In genomic region chr2:24072259-24072658, GRCh38 we compare ENCODE assay signal across 27 cellular contexts. TPM values are rescaled to one million over a fixed set of nuclear protein-coding genes. Genes with fewer than 3 reads are reported as not detected.
"Had no signal": no experiment of that assay in that cellular context is flagged by ENCODE, and none has a peak within 500 bp of the region (broad histone marks: within the 10 kb centered on the region; RNA-seq: fewer than 3 reads in every experiment).

No MANE protein-coding gene starts in this region.

- H3K4me3 Mint-ChIP-seq: effector memory CD8-positive, alpha-beta T cell; naive thymus-derived CD8-positive, alpha-beta T cell; neural progenitor cell had no signal

- H3K27ac ChIP-seq: esophagus squamous epithelium, heart right ventricle, left lung, lower lobe of right lung, neural progenitor cell, parathyroid adenoma, thoracic aorta, tibial nerve, upper lobe of left lung had no signal

- H3K27me3 ChIP-seq: esophagus squamous epithelium, heart right ventricle, left lung, neural progenitor cell, tibial nerve, upper lobe of left lung had no signal

- H3K9me3 ChIP-seq: esophagus squamous epithelium, heart right ventricle, left lung, lower lobe of right lung, thoracic aorta, tibial nerve, upper lobe of left lung had no signal

- ATAC-seq: effector memory CD8-positive, alpha-beta T cell; heart right ventricle; left cardiac atrium; left lung; lower lobe of right lung; naive thymus-derived CD8-positive, alpha-beta T cell; sciatic nerve had no signal

- H3K27me3 Mint-ChIP-seq: effector memory CD8-positive, alpha-beta T cell; naive thymus-derived CD8-positive, alpha-beta T cell; progenitor cell of endocrine pancreas had no signal

- DNase-seq: cortex of kidney; effector memory CD8-positive, alpha-beta T cell; erythroblast; esophagus squamous epithelium; foreskin melanocyte; glutamatergic neuron; heart right ventricle; hippocampal formation; left cardiac atrium; left lung; lower lobe of right lung; naive thymus-derived CD8-positive, alpha-beta T cell; stimulated activated CD4-positive, alpha-beta T cell treated with anti-CD3 and anti-CD28 coated beads, Interleukin-12 subunit alpha, Interleukin-12 subunit beta, amount 100 ng/mL, for 4 hours; stimulated activated CD4-positive, alpha-beta T cell treated with anti-CD3 and anti-CD28 coated beads, Interleukin-1b, Interleukin-23, amount 100 ng/mL, for 48 hours; stimulated activated CD4-positive, alpha-beta T cell treated with anti-CD3 and anti-CD28 coated beads, Interleukin-4, amount 100 ng/mL, for 1 hour; stimulated activated CD8-positive, alpha-beta memory T cell treated with anti-CD3 and anti-CD28 coated beads, Interleukin-4, amount 100 ng/mL, for 48 hours; stimulated activated naive CD4-positive, alpha-beta T cell treated with Interleukin-2 at 50 U/mL for 16 hours; upper lobe of left lung had no signal

- H3K9me3 Mint-ChIP-seq: effector memory CD8-positive, alpha-beta T cell; naive thymus-derived CD8-positive, alpha-beta T cell; neural progenitor cell had no signal

- H3K4me1 ChIP-seq: neural progenitor cell had no signal

- H3K27ac Mint-ChIP-seq: neural progenitor cell, progenitor cell of endocrine pancreas had no signal

- H3K4me3 ChIP-seq: esophagus squamous epithelium, heart right ventricle, left lung, lower lobe of right lung, neural progenitor cell, smooth muscle cell, thoracic aorta, tibial nerve, upper lobe of left lung had no signal

RNA-seq across cellular contexts. Expression of gene PFN4, which starts 50.9 kb away (rescaled TPM):
- total RNA-seq: esophagus squamous epithelium; mesenteric fat pad; naive thymus-derived CD8-positive, alpha-beta T cell; osteoblast; smooth muscle cell had no signal
- polyA plus RNA-seq: naive thymus-derived CD8-positive, alpha-beta T cell had no signal
